Comparison of ENCODE assay signal across 15 cellular contexts in genomic region chr7:67470256-67470751, GRCh38.
DNase-seq lines count a peak whose midpoint lies in the region; TF ChIP-seq lines count a peak whose summit lies in the region.
"Had no signal": no experiment of that assay in that cellular context is flagged by ENCODE, and none has a peak within 500 bp of the region (broad histone marks: within the 10 kb centered on the region; RNA-seq: fewer than 3 reads in every experiment).

No MANE protein-coding gene starts in this region.

- no peaks in the 10 kb centered on the region for H3K79me2 ChIP-seq in hepatocyte

- H3K4me1 ChIP-seq in hepatocyte (ENCODE audit: insufficient read depth): no peaks in the 10 kb centered on the region
- no peaks in the 10 kb centered on the region for H3K4me1 ChIP-seq in mesenchymal stem cell (ENCODE audit: control insufficient read depth, insufficient read depth, low read depth, low read length)

- CTCF ChIA-PET in GM10248 (lab: Yijun Ruan, JAX): no interaction called here

- no peak overlapping the region for H4K8ac ChIP-seq in mesenchymal stem cell (ENCODE audit: low read length)

- H3K79me1 ChIP-seq in mesenchymal stem cell (replicated peaks; ENCODE audit: low read length, poor library complexity, severe bottlenecking): no peaks in the 10 kb centered on the region

- no peak overlapping the region for H2BK15ac ChIP-seq in mesenchymal stem cell (ENCODE audit: low read depth, poor library complexity, severe bottlenecking)

- H2BK120ac ChIP-seq in mesenchymal stem cell (ENCODE audit: low read depth, low read length): no peak overlapping the region

- H3K18ac ChIP-seq in mesenchymal stem cell (ENCODE audit: low read depth in 1 of 2, low read length in 2 of 2): no peak overlapping the region

- H3K4ac ChIP-seq in mesenchymal stem cell (ENCODE audit: low read depth in 1 of 2, low read length in 2 of 2): no peak overlapping the region

- H3K36me3 ChIP-seq in hepatocyte (replicated peaks; ENCODE audit: insufficient read depth, low read depth) (no peaks in the 10 kb centered on the region), mesenchymal stem cell (ENCODE audit: control insufficient read depth in 1 of 2, insufficient read depth in 2 of 2, low read depth in 1 of 2, low read length in 2 of 2) (no peaks in the 10 kb centered on the region)

- H2AK5ac ChIP-seq in mesenchymal stem cell (ENCODE audit: low read length, severe bottlenecking): no peak overlapping the region

- POLR2A ChIA-PET in GM10248 (lab: Yijun Ruan, JAX): no interaction called here

- H4K91ac ChIP-seq in mesenchymal stem cell (ENCODE audit: low read length): no peak overlapping the region

- no peaks in the 10 kb centered on the region for H4K20me1 ChIP-seq in hepatocyte (ENCODE audit: insufficient read depth, poor library complexity, severe bottlenecking)

- no peaks in the 10 kb centered on the region for H3K9me2 ChIP-seq in hepatocyte (replicated peaks; ENCODE audit: insufficient read depth)

- TF ChIP-seq CTCF in hepatocyte (IDR thresholded peaks at IDR 0.05; ENCODE audit: poor library complexity): no peak
- no peak for TF ChIP-seq CTCF in GM10248 (IDR thresholded peaks at IDR 0.05; ENCODE audit: control extremely low read depth, extremely low read depth, low read depth, missing control alignments)

- no peaks in the 10 kb centered on the region for H3K27me3 ChIP-seq in hepatocyte
- H3K27me3 ChIP-seq in mesenchymal stem cell (ENCODE audit: control insufficient read depth in 1 of 2, insufficient read depth in 1 of 2, low read length in 2 of 2): peaks cover 0 to under 1% of the 10 kb centered on the region in 2 experiments

- H3K9me3 ChIP-seq in hepatocyte (ENCODE audit: low read depth): no peaks in the 10 kb centered on the region
- peaks cover 1% of the 10 kb centered on the region for H3K9me3 ChIP-seq in mesenchymal stem cell (ENCODE audit: control insufficient read depth, low read length)

- H2BK12ac ChIP-seq in mesenchymal stem cell (ENCODE audit: low read length in 2 of 2): no peak overlapping the region

- H3K4me3 ChIP-seq in hepatocyte (no peak overlapping the region), mesenchymal stem cell (ENCODE audit: insufficient read depth in 1 of 2, low read depth in 1 of 2, low read length in 2 of 2) (no peak overlapping the region)

- H3K27ac ChIP-seq in hepatocyte: peak overlapping the region; percentile 14
- H3K27ac ChIP-seq in mesenchymal stem cell (ENCODE audit: low read length, poor library complexity, severe bottlenecking): no peak overlapping the region

- H2AFZ ChIP-seq in hepatocyte: no peak overlapping the region
- no peak overlapping the region for H2AFZ ChIP-seq in mesenchymal stem cell (ENCODE audit: low read depth, low read length)

- DNase-seq in Ammon's horn (ENCODE audit: low spot score) (peak; percentile 69), astrocyte of the hippocampus (ENCODE audit: low read depth, low spot score) (peak; percentile 53), hepatocyte (ENCODE audit: low spot score) (peak; percentile 47), posterior cingulate gyrus (peak in 9 of 10 donors; percentile 8 to 89 (median 29)), epidermal melanocyte (ENCODE audit: insufficient read length, low spot score) (no peak), GM10248 (ENCODE audit: extremely low spot score) (no peak), NCI-H2107 treated with DMSO at 0.1 percent for 48 hours (lab: John Stamatoyannopoulos, UW; ENCODE audit: unreplicated experiment) (no peak), mesenchymal stem cell (no peak)
- DNase-seq: activated CD8-positive, alpha-beta memory T cell treated with anti-CD3 and anti-CD28 coated beads, Interleukin-2, amount 10 ng/mL, durations not matched to agents 7 days and 5 days; activated gamma-delta T cell; aorta; left colon; naive B cell; stimulated activated CD4-positive, alpha-beta T cell treated with anti-CD3 and anti-CD28 coated beads, Interleukin-4, amount 100 ng/mL, for 24 hours; T-helper 2 cell had no signal

- H3K14ac ChIP-seq in mesenchymal stem cell (ENCODE audit: low read length in 2 of 2): no peak overlapping the region

- no peak overlapping the region for H2BK5ac ChIP-seq in mesenchymal stem cell (ENCODE audit: low read depth, low read length, poor library complexity, severe bottlenecking)

- intact Hi-C loops in posterior cingulate gyrus (cut with DNase I): no loop called here

- H3K4me2 ChIP-seq in hepatocyte: no peak overlapping the region
- H3K4me2 ChIP-seq in mesenchymal stem cell (ENCODE audit: low read length, poor library complexity, severe bottlenecking): no peak overlapping the region

- WGBS in hepatocyte (ENCODE audit: low lambda C conversion rate, missing lambda C conversion rate): 27% methylated on average over 6 of the region's 6 CpGs
- WGBS in mesenchymal stem cell: 54% methylated on average over 6 of the region's 6 CpGs

- H3K9ac ChIP-seq in mesenchymal stem cell (ENCODE audit: low read length): no peak overlapping the region

- no peak overlapping the region for H3K23ac ChIP-seq in mesenchymal stem cell (ENCODE audit: low read length in 2 of 2)

Comparison
In these comparisons a context has a peak if more than half of its experiments do, and no peak if none do; other contexts are left out.
1. DNase-seq: peak in Ammon's horn (single experiment), astrocyte of the hippocampus (single experiment), hepatocyte (single experiment) and posterior cingulate gyrus (9 of 10); none in epidermal melanocyte (single experiment), GM10248 (single experiment), NCI-H2107 treated with DMSO at 0.1 percent for 48 hours (single experiment) and mesenchymal stem cell (single experiment).